Comparison of ENCODE assay signal across 15 cellular contexts in genomic region chr11:1237128-1237580, GRCh38. TPM values are rescaled to one million over a fixed set of nuclear protein-coding genes. Genes with fewer than 3 reads are reported as not detected.
"Had no signal": no experiment of that assay in that cellular context is flagged by ENCODE, and none has a peak within 500 bp of the region (broad histone marks: within the 10 kb centered on the region; RNA-seq: fewer than 3 reads in every experiment).

No MANE protein-coding gene starts in this region.

- H3K9me3 ChIP-seq: SK-N-SH had no signal

- ATAC-seq: stimulated activated memory B cell treated with anti-CD40 and anti-IgM and Interleukin-4, amounts not matched to agents 10 μg/mL and 1 μg/mL and 100 μg/mL, for 72 hours had no signal

- H3K27me3 ChIP-seq: cardiac muscle cell had no signal

- H3K36me3 ChIP-seq: cardiac muscle cell had no signal

- DNase-seq: activated B cell treated with CpG ODN at 0.5 μM for 24 hours; activated CD4-positive, alpha-beta T cell treated with anti-CD3 and anti-CD28 coated beads, Interleukin-2, amount 10 ng/mL, durations not matched to agents 24 days and 14 days; activated naive CD4-positive, alpha-beta T cell treated with anti-CD3 and anti-CD28 coated beads for 36 hours; dermis blood vessel endothelial cell; erythroblast; hypothalamus; mesenchymal stem cell; SK-N-SH; stimulated activated CD4-positive, alpha-beta T cell treated with anti-CD3 and anti-CD28 coated beads, Interleukin-1b, Interleukin-23, amount 100 ng/mL, for 48 hours; trophoblast cell had no signal

- H3K27ac ChIP-seq: cardiac muscle cell had no signal

- H3K4me3 ChIP-seq: cardiac muscle cell had no signal

RNA-seq across cellular contexts. Expression of gene MUC5B, which starts 14.3 kb away (rescaled TPM):
- total RNA-seq: activated B cell treated with CpG ODN at 0.5 μM for 24 hours; activated CD4-positive, alpha-beta T cell treated with anti-CD3 and anti-CD28 coated beads, Interleukin-2, amount 10 ng/mL, durations not matched to agents 24 days and 14 days; activated naive CD4-positive, alpha-beta T cell treated with anti-CD3 and anti-CD28 coated beads for 36 hours; activated T-helper 1 cell treated with anti-CD3 and anti-CD28 coated beads, Interleukin-12 subunit alpha, Interleukin-12 subunit beta, Interleukin-2, Interleukin-4 antibody, amounts not matched to agents 30 ng/mL and 10 ng/mL and 1 ng/mL, durations not matched to agents 14 hours and 24 hours and 36 hours; cardiac muscle cell; dermis blood vessel endothelial cell; subcutaneous adipose tissue; T-helper 1 cell treated with Interleukin-12 subunit alpha and Interleukin-12 subunit beta and Interleukin-4 antibody, amounts not matched to agents 30 ng/mL and 1 ng/mL, for 36 hours had no signal
- polyA plus RNA-seq: cardiac muscle cell, SK-N-SH had no signal
